10 cellular contexts compared by ENCODE assay signal in genomic region chr9:121367651-121368510, GRCh38. TPM values are rescaled to one million over a fixed set of nuclear protein-coding genes. Genes with fewer than 3 reads are reported as not detected.
DNase-seq lines count a peak whose midpoint lies in the region; ATAC-seq and TF ChIP-seq lines count a peak whose summit lies in the region.
"Had no signal": no experiment of that assay in that cellular context is flagged by ENCODE, and none has a peak within 500 bp of the region (broad histone marks: within the 10 kb centered on the region; RNA-seq: fewer than 3 reads in every experiment).

No MANE protein-coding gene starts in this region.

- H3K36me3 ChIP-seq in fibroblast of lung (ENCODE audit: control insufficient read depth, insufficient read depth, low read length) (no peaks in the 10 kb centered on the region), psoas muscle (ENCODE audit: insufficient read depth in 1 of 2, low read depth in 1 of 2) (peaks cover 0 to 32% of the 10 kb centered on the region in 2 donors)

- peak; percentile 75 for DNase-seq in ELF-1 (ENCODE audit: low read depth, low spot score)
- DNase-seq in RWPE1 (ENCODE audit: low spot score), result no peak
- DNase-seq in fibroblast of lung (ENCODE audit: low read depth in 2 of 2), result no peak
- no peak for DNase-seq in psoas muscle
- no peak for DNase-seq in NCI-H526 treated with DMSO at 0.1 percent for 48 hours (lab: John Stamatoyannopoulos, UW)
- no peak for DNase-seq in NCI-H146 (lab: John Stamatoyannopoulos, UW)
- DNase-seq: NCI-H1105, posterior cingulate gyrus had no signal

- H3K27me3 ChIP-seq in fibroblast of lung (ENCODE audit: control insufficient read depth, insufficient read depth, low read length) (no peaks in the 10 kb centered on the region), psoas muscle (ENCODE audit: insufficient read depth in 3 of 3, low read length in 2 of 3) (no peaks in the 10 kb centered on the region)

- ATAC-seq in psoas muscle (no peak), GM21360 (IDR thresholded peaks at IDR 0.05; ENCODE audit: unreplicated experiment) (no peak)
- no peak for ATAC-seq in activated CD4-positive, CD25-positive, alpha-beta regulatory T cell treated with anti-CD3 and anti-CD28 coated beads, Interleukin-2, amount 50 U/mL, for 24 hours

- H2AFZ ChIP-seq in fibroblast of lung (ENCODE audit: low read length), result no peak overlapping the region

- CTCF ChIA-PET in RWPE1 (lab: Yijun Ruan, JAX), result interaction anchor here (0.7 kb wide), 1 partner anchor 8 kb away, joined by 4 read pairs; no protein-coding TSS in a partner anchor

- POLR2A ChIA-PET in RWPE1 (lab: Yijun Ruan, JAX; ENCODE audit: low non-redundant PET), result no interaction called here

- H3K9ac ChIP-seq in fibroblast of lung (ENCODE audit: insufficient read depth, low read length), result no peak overlapping the region

- H3K9me3 ChIP-seq in fibroblast of lung (ENCODE audit: control insufficient read depth, insufficient read depth, low read depth, low read length), result no peaks in the 10 kb centered on the region
- H3K9me3 ChIP-seq in psoas muscle, result no peaks in the 10 kb centered on the region

- WGBS in psoas muscle, 3 donors, result 64 to 67% (median 67%) methylated on average over 4 of the region's 4 CpGs

- H3K4me3 ChIP-seq in fibroblast of lung (replicated peaks in 1 of 4; ENCODE audit: control extremely low read depth in 1 of 4, insufficient read depth in 1 of 4, low read depth in 3 of 4, low read length in 4 of 4) (peak overlapping the region; percentile 73 to 89 (median 76)), psoas muscle (peak overlapping the region; percentile 87)

- no peak for TF ChIP-seq CTCF in RWPE1 (conservative IDR thresholded peaks at IDR 0.05; ENCODE audit: low read depth)
- no peak for TF ChIP-seq CTCF in fibroblast of lung (conservative IDR thresholded peaks at IDR 0.05 in 1 of 2, IDR thresholded peaks at IDR 0.05 in 1 of 2; ENCODE audit: low read depth in 1 of 2, low read length in 2 of 2)
- TF ChIP-seq CTCF in psoas muscle (IDR thresholded peaks at IDR 0.05), result no peak

- peak overlapping the region; percentile 99 for H3K27ac ChIP-seq in RWPE1
- H3K27ac ChIP-seq in fibroblast of lung (ENCODE audit: insufficient read depth, low read length), result peak overlapping the region; percentile 93
- peak overlapping the region; percentile 98 for H3K27ac ChIP-seq in psoas muscle

- peaks cover 65% of the 10 kb centered on the region for H3K79me2 ChIP-seq in fibroblast of lung (ENCODE audit: control insufficient read depth, insufficient read depth, low read length)

- H3K4me2 ChIP-seq in fibroblast of lung (ENCODE audit: extremely low read depth, insufficient read depth, low read length), result peak overlapping the region; percentile 91

- H4K20me1 ChIP-seq in fibroblast of lung (ENCODE audit: control insufficient read depth, extremely low read depth, insufficient read depth, low read length), result no peaks in the 10 kb centered on the region

- intact Hi-C loops in psoas muscle (cut with DNase I), result no loop called here

- H3K4me1 ChIP-seq in fibroblast of lung (ENCODE audit: control insufficient read depth, extremely low read depth, insufficient read depth, low read length) (peaks cover 18% of the 10 kb centered on the region), psoas muscle (peaks cover 57% of the 10 kb centered on the region)

RNA-seq across cellular contexts. Expression of gene STOM, which starts 2.2 kb away (rescaled TPM):
- total RNA-seq in fibroblast of lung, result 215 and 248 TPM in 2 replicates
- 224 and 536 TPM in 2 replicates for polyA plus RNA-seq in fibroblast of lung
- polyA plus RNA-seq in fibroblast of lung (2012), result 151 and 362 TPM in 2 replicates
- polyA minus RNA-seq in fibroblast of lung (ENCODE audit: low replicate concordance), result 62.3 and 103 TPM in 2 replicates
- 100 to 1,000 TPM in 3 of 4 donors, 10 to 100 TPM in 1; 89.6 to 237 (median 114) TPM for total RNA-seq in psoas muscle
- polyA plus RNA-seq in psoas muscle, result 10 to 100 TPM; 53.2 to 83.4 (median 62.2) TPM
